ENCODE assay signal across 8 cellular contexts in the genomic region with DNA sequence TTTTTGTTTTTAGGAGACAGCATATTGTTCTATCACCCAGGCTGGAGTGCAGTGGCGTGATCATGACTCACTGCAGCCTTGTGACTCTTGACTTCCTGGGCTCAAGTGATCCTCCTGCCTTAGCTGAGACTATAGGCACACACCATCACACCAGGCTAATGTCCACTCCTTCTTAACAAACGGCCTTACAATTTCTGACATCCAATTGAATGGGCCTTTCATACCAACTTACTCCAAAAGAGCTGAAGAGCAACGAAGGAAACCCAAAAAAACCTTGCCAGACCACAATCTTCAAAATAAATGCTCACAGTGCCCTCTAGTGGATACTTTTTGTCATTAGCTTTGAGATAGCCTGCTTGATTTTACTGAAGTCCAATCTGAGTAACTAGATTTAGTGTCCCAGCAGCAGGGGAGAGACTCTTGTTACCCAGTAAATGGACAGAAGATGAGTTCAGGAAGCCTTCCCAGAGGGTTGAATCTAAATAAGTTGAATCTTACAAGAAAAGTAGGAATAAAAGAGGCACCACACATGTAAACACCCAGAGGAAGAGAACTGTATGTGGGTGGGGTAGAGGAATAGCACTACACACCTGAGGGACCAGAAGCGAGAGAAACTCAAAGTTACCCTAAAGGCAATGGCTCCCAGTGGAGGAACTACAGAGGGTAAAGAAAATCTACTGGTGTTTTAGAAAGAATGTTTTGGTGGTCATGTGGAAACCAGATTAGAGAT.
DNase-seq lines count a peak whose midpoint lies in the region; ATAC-seq and TF ChIP-seq lines count a peak whose summit lies in the region.

No MANE protein-coding gene starts in this region.

- peak; percentile 41 for DNase-seq in AG08396 (ENCODE audit: low spot score)
- DNase-seq in NB4 (ENCODE audit: low read depth) = peak; percentile 76
- DNase-seq in SK-N-MC (ENCODE audit: low read depth, low spot score) = peak; percentile 78
- no peak for DNase-seq in central memory CD8-positive, alpha-beta T cell (ENCODE audit: low spot score in 2 of 2)
- DNase-seq in left kidney (ENCODE audit: low read depth, low spot score) = peak; percentile 85
- peak; percentile 95 for DNase-seq in superior temporal gyrus (ENCODE audit: extremely low spot score)

- H3K27me3 Mint-ChIP-seq in central memory CD8-positive, alpha-beta T cell = no peaks in the 10 kb centered on the region

- TF ChIP-seq POLR2A in NB4 (IDR thresholded peaks at IDR 0.05; ENCODE audit: extremely low read depth, insufficient read length) = no peak

- H3K9ac ChIP-seq in SK-N-MC (ENCODE audit: insufficient read length) = no peak overlapping the region

- no peaks in the 10 kb centered on the region for H3K9me3 ChIP-seq in SK-N-MC (ENCODE audit: low read depth, low read length)

- H3K27ac Mint-ChIP-seq in central memory CD8-positive, alpha-beta T cell (ENCODE audit: low read depth) = peak overlapping the region; percentile 54

- peak; percentile 64 for TF ChIP-seq CTCF in GM12873 (IDR thresholded peaks at IDR 0.05; ENCODE audit: insufficient read depth, low read depth, low read length, missing control alignments)
- peak; percentile 58 for TF ChIP-seq CTCF in NB4 (IDR thresholded peaks at IDR 0.05; ENCODE audit: low read depth, low read length)

- no peaks in the 10 kb centered on the region for H3K9me3 Mint-ChIP-seq in central memory CD8-positive, alpha-beta T cell

- peaks cover 90% of the 10 kb centered on the region for H3K36me3 ChIP-seq in SK-N-MC (ENCODE audit: insufficient read depth, low read length)

- H3K27ac ChIP-seq in SK-N-MC = no peak overlapping the region

- peaks cover 58% of the 10 kb centered on the region for H3K4me1 Mint-ChIP-seq in central memory CD8-positive, alpha-beta T cell

- peaks cover 66% of the 10 kb centered on the region for H3K36me3 Mint-ChIP-seq in central memory CD8-positive, alpha-beta T cell (ENCODE audit: insufficient read depth)

- H3K4me3 Mint-ChIP-seq in central memory CD8-positive, alpha-beta T cell = peak overlapping the region; percentile 39

- H3K4me3 ChIP-seq in NB4 (ENCODE audit: low read depth, low read length) = no peak overlapping the region
- no peak overlapping the region for H3K4me3 ChIP-seq in SK-N-MC

- peak; percentile 74 for ATAC-seq in HG02642 (IDR thresholded peaks at IDR 0.05; ENCODE audit: poor library complexity, unreplicated experiment)
- peak; percentile 70 for ATAC-seq in central memory CD8-positive, alpha-beta T cell (replicated peaks; ENCODE audit: extremely low read depth, poor library complexity, severe bottlenecking)

Comparison
In these comparisons a context has a peak if more than half of its experiments do, and no peak if none do; other contexts are left out.
1. DNase-seq: peak in AG08396 (single experiment), NB4 (single experiment), SK-N-MC (single experiment), left kidney (single experiment) and superior temporal gyrus (single experiment); none in central memory CD8-positive, alpha-beta T cell (0 of 2).